In the genomic region with DNA sequence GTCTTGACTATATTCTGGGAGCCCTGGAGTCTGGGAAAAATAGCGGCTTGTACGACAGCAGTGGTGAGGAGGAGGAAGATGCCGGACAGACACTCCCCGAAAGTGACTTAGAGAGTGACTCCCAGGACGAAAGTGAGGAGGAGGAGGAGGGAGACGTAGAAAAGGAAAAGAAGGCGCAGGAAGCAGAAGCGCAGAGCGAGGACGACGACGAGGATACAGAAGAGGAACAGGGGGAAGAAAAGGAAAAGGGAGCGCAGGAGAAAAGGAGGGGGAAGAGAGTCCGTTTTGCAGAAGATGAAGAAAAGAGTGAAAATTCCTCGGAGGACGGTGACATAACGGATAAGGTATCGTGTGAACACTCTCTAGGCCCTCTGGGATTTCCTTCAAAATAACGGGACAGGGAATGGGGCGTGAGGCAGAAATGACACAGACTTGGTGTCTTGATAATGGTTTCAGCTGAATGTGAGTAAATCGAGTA, we compare ENCODE assay signal across 8 cellular contexts. TPM values are rescaled to one million over a fixed set of nuclear protein-coding genes. Genes with fewer than 3 reads are reported as not detected.
DNase-seq lines count a peak whose midpoint lies in the region; ATAC-seq and TF ChIP-seq lines count a peak whose summit lies in the region.

No MANE protein-coding gene starts in this region.

- H3K4me3 ChIP-seq in iPS-15b (ENCODE audit: low read depth, low read length) (peak overlapping the region; percentile 85), stomach (peak overlapping the region; percentile 96 to 100 (median 99))

- peaks cover 30% of the 10 kb centered on the region for H3K36me3 Mint-ChIP-seq in activated T-cell treated with anti-CD3 and anti-CD28 coated beads, Interleukin-2, amount 50 U/mL, for 4 hours (ENCODE audit: insufficient read depth)
- peaks cover 34% of the 10 kb centered on the region for H3K36me3 Mint-ChIP-seq in WTC11

- CTCF ChIA-PET in WTC11 (lab: Charles Lee) = interaction anchor here (0.5 to 2.3 kb wide), 13 partner anchors 14 to 323 kb away, joined by 3 to 14 read pairs (median 4); a partner anchor contains a TSS

- H3K9me3 ChIP-seq in iPS-15b (ENCODE audit: control insufficient read depth, insufficient read depth, low read length) = no peaks in the 10 kb centered on the region
- H3K9me3 ChIP-seq in stomach = no peaks in the 10 kb centered on the region

- H3K4me1 Mint-ChIP-seq in activated T-cell treated with anti-CD3 and anti-CD28 coated beads, Interleukin-2, amount 50 U/mL, for 4 hours (ENCODE audit: low read depth) = peaks cover 35% of the 10 kb centered on the region
- peaks cover 25% of the 10 kb centered on the region for H3K4me1 Mint-ChIP-seq in WTC11

- no peaks in the 10 kb centered on the region for H3K9me3 Mint-ChIP-seq in activated T-cell treated with anti-CD3 and anti-CD28 coated beads, Interleukin-2, amount 50 U/mL, for 4 hours
- H3K9me3 Mint-ChIP-seq in WTC11 = no peaks in the 10 kb centered on the region

- no peak for TF ChIP-seq CTCF in WTC11 (IDR thresholded peaks at IDR 0.05)
- TF ChIP-seq CTCF in stomach (IDR thresholded peaks at IDR 0.05) = no peak

- no peak for DNase-seq in activated T-cell treated with anti-CD3 and anti-CD28 coated beads, Interleukin-2, amount 50 U/mL, for 4 hours
- no peak for DNase-seq in activated T-cell treated with anti-CD3 and anti-CD28 coated beads, Interleukin-2, amount 50 U/mL, for 1 hour
- DNase-seq in WTC11 (ENCODE audit: low spot score) (no peak), stomach (no peak), NCI-H2227 (lab: John Stamatoyannopoulos, UW; ENCODE audit: unreplicated experiment) (no peak), NCI-H2196 treated with DMSO at 0.1 percent for 48 hours (lab: John Stamatoyannopoulos, UW; ENCODE audit: unreplicated experiment) (no peak)

- intact Hi-C loops in stomach (cut with DNase I; ENCODE audit: low total_unique reads) = no loop called here

- 1 to 3% (median 2%) methylated on average over 21 of the region's 21 CpGs for WGBS in stomach, 5 donors

- peaks cover 6% of the 10 kb centered on the region for H3K4me1 ChIP-seq in iPS-15b (ENCODE audit: control insufficient read depth, insufficient read depth, low read length)
- H3K4me1 ChIP-seq in stomach = peaks cover 26 to 43% (median 32%) of the 10 kb centered on the region in 4 donors

- no peak for ATAC-seq in activated T-cell treated with anti-CD3 and anti-CD28 coated beads, Interleukin-2, amount 50 U/mL, for 4 hours
- ATAC-seq in WTC11 (no peak), GM18502 (IDR thresholded peaks at IDR 0.05; ENCODE audit: poor library complexity, unreplicated experiment) (no peak)

- H3K27me3 ChIP-seq in iPS-15b (ENCODE audit: control insufficient read depth, insufficient read depth, low read length) = no peaks in the 10 kb centered on the region
- peaks cover 0 to 8% (median 0%) of the 10 kb centered on the region in 3 donors for H3K27me3 ChIP-seq in stomach

- TF ChIP-seq EP300 in stomach (IDR thresholded peaks at IDR 0.05) = no peak

- POLR2A ChIA-PET in WTC11 (lab: Charles Lee) = interaction anchor here (2.5 kb wide), 1 partner anchor 57 kb away, joined by 7 read pairs; a partner anchor contains a TSS

- peak overlapping the region; percentile 85 for H3K9ac ChIP-seq in iPS-15b (ENCODE audit: low read depth, low read length)

- peak overlapping the region; percentile 100 for H3K4me3 Mint-ChIP-seq in activated T-cell treated with anti-CD3 and anti-CD28 coated beads, Interleukin-2, amount 50 U/mL, for 4 hours
- peak overlapping the region; percentile 97 for H3K4me3 Mint-ChIP-seq in WTC11

- H3K27ac Mint-ChIP-seq in WTC11 = peak overlapping the region; percentile 70

- TF ChIP-seq POLR2A in stomach (IDR thresholded peaks at IDR 0.05) = no peak

- H3K36me3 ChIP-seq in iPS-15b (ENCODE audit: control insufficient read depth, insufficient read depth, low read length) (peaks cover 29% of the 10 kb centered on the region), stomach (peaks cover 32 to 35% (median 33%) of the 10 kb centered on the region in 4 donors)

- H3K27ac ChIP-seq in stomach = peak overlapping the region in 3 of 5 donors; percentile 69 to 85 (median 78)

- no peaks in the 10 kb centered on the region for H3K27me3 Mint-ChIP-seq in activated T-cell treated with anti-CD3 and anti-CD28 coated beads, Interleukin-2, amount 50 U/mL, for 4 hours (ENCODE audit: low read depth)
- H3K27me3 Mint-ChIP-seq in WTC11 (ENCODE audit: low read depth) = peaks cover 4% of the 10 kb centered on the region

TF ChIP-seq in WTC11, 78 proteins besides CTCF, POLR2A, EP300 and RAD21:
- TF ChIP-seq ATF1 (CRISPR knock-in tag; IDR thresholded peaks at IDR 0.05) (no peak), ZBTB21 (CRISPR knock-in tag; IDR thresholded peaks at IDR 0.05; ENCODE audit: borderline replicate concordance) (no peak), NR3C1 (CRISPR knock-in tag; conservative IDR thresholded peaks at IDR 0.05; ENCODE audit: low read depth) (no peak), HMGA2 (CRISPR knock-in tag; IDR thresholded peaks at IDR 0.05) (no peak), IRF2 (CRISPR knock-in tag; IDR thresholded peaks at IDR 0.05; ENCODE audit: borderline replicate concordance, low read depth) (no peak), CREM (CRISPR knock-in tag; IDR thresholded peaks at IDR 0.05) (no peak), NFYB (CRISPR knock-in tag; conservative IDR thresholded peaks at IDR 0.05; ENCODE audit: low read depth) (no peak), NFE2L1 (CRISPR knock-in tag; IDR thresholded peaks at IDR 0.05) (no peak), OVOL2 (CRISPR knock-in tag; IDR thresholded peaks at IDR 0.05; ENCODE audit: borderline replicate concordance) (no peak)
- TF ChIP-seq, protein P1, sequence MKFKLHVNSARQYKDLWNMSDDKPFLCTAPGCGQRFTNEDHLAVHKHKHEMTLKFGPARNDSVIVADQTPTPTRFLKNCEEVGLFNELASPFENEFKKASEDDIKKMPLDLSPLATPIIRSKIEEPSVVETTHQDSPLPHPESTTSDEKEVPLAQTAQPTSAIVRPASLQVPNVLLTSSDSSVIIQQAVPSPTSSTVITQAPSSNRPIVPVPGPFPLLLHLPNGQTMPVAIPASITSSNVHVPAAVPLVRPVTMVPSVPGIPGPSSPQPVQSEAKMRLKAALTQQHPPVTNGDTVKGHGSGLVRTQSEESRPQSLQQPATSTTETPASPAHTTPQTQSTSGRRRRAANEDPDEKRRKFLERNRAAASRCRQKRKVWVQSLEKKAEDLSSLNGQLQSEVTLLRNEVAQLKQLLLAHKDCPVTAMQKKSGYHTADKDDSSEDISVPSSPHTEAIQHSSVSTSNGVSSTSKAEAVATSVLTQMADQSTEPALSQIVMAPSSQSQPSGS (CRISPR knock-in tag; IDR thresholded peaks at IDR 0.05; ENCODE audit: borderline replicate concordance, low read depth) = no peak
- TF ChIP-seq, protein P2, sequence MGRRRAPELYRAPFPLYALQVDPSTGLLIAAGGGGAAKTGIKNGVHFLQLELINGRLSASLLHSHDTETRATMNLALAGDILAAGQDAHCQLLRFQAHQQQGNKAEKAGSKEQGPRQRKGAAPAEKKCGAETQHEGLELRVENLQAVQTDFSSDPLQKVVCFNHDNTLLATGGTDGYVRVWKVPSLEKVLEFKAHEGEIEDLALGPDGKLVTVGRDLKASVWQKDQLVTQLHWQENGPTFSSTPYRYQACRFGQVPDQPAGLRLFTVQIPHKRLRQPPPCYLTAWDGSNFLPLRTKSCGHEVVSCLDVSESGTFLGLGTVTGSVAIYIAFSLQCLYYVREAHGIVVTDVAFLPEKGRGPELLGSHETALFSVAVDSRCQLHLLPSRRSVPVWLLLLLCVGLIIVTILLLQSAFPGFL (CRISPR knock-in tag; IDR thresholded peaks at IDR 0.05; ENCODE audit: borderline replicate concordance) = no peak

RNA-seq across cellular contexts. Expression of a gene that starts 0.9 kb away (rescaled TPM):
- total RNA-seq in activated T-cell treated with anti-CD3 and anti-CD28 coated beads, Interleukin-2, amount 50 U/mL, for 4 hours = 10 to 100 TPM; 46.3 to 49.3 (median 47.4) TPM
- total RNA-seq in WTC11 (2021) = 26.0 to 38.5 TPM (median 27.6 TPM) in 3 replicates
- 100 to 1,000 TPM in 1 of 5 donors, 10 to 100 TPM in 3, under 1 TPM in 1; 0.58 to 117 (median 36.7) TPM for total RNA-seq in stomach
- 10 to 100 TPM in 1 of 3 donors, 1 to 10 TPM in 2; 4.2 to 12.2 (median 5.8) TPM for polyA plus RNA-seq in stomach

RNA-seq across cellular contexts. Expression of a gene that starts 57.4 kb away (rescaled TPM):
- total RNA-seq in activated T-cell treated with anti-CD3 and anti-CD28 coated beads, Interleukin-2, amount 50 U/mL, for 4 hours = 10 to 100 TPM; 31.8 to 37.4 (median 36.2) TPM
- total RNA-seq in WTC11 (2021) = 55.6 to 57.3 TPM (median 56.5 TPM) in 3 replicates
- 100 to 1,000 TPM in 4 of 5 donors, 10 to 100 TPM in 1; 62.5 to 187 (median 138) TPM for total RNA-seq in stomach
- polyA plus RNA-seq in stomach = 1 to 10 TPM; 7.5 to 9.0 (median 8.3) TPM
